In the genomic region with DNA sequence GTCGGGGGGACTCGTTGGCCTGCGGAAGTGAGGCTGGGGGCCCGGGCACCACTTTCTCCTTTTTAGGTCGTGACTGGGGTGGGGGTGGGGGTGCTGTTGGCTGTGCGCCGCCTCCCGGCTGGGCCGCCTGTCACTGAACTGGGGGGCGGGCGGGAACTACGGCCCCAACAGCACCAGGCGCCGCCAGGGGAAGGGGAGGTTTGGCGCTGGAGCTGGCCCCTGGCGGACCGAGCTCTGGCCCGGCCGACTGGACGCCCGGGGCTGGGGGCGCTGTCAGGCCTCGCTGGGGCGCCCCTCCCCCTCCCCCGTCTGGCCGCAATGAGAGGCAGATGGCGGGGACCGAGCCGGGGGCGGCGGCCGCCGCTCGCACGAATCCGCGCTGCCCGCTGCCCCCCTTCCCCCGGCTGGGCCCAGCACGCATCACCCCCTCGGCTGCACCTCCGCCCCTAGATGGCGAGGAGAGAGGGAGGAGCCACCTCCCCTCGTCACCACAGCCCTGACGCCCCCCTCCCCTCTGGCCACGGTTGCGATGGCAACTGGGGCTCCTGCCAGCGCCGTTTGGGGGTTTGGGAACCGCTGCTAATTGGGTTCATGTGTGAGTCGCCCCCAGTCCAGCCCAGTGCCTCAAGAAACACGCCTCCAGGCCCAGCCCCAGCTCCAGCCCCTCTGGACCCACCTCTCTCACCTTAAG, we compare ENCODE assay signal across 8 cellular contexts. TPM values are rescaled to one million over a fixed set of nuclear protein-coding genes. Genes with fewer than 3 reads are reported as not detected.
DNase-seq lines count a peak whose midpoint lies in the region; ATAC-seq and TF ChIP-seq lines count a peak whose summit lies in the region.

No MANE protein-coding gene starts in this region.

- no peak overlapping the region for H3K27ac ChIP-seq in CD8-positive, alpha-beta T cell (ENCODE audit: low read depth, low read length)
- H3K27ac ChIP-seq in HUES64 (ENCODE audit: low read depth, low read length) = peak overlapping the region; percentile 54; the same call in 1 of the 2 replicates
- H3K27ac ChIP-seq in fibroblast of lung (ENCODE audit: insufficient read depth, low read length) = peak overlapping the region; percentile 92

- under 1% methylated on average over 50 of the region's 52 CpGs for WGBS in HUES64

- peaks cover 40% of the 10 kb centered on the region for H3K27me3 ChIP-seq in CD8-positive, alpha-beta T cell (ENCODE audit: insufficient read depth, low read length)
- H3K27me3 ChIP-seq in HUES64 (ENCODE audit: insufficient read depth, low read length) (no peaks in the 10 kb centered on the region), fibroblast of lung (ENCODE audit: control insufficient read depth, insufficient read depth, low read length) (no peaks in the 10 kb centered on the region)

- peaks cover 34% of the 10 kb centered on the region for H3K27me3 Mint-ChIP-seq in CD8-positive, alpha-beta T cell (ENCODE audit: low read depth)
- peaks cover 30 to 36% of the 10 kb centered on the region in 2 donors for H3K27me3 Mint-ChIP-seq in natural killer cell treated with Interleukin-12 subunit alpha and Interleukin-12 subunit beta and Interleukin-15 and Interleukin-18, amount 100 ng/mL, for 72 hours

- H3K27ac Mint-ChIP-seq in CD8-positive, alpha-beta T cell = no peak overlapping the region
- no peak overlapping the region for H3K27ac Mint-ChIP-seq in natural killer cell treated with Interleukin-12 subunit alpha and Interleukin-12 subunit beta and Interleukin-15 and Interleukin-18, amount 100 ng/mL, for 72 hours

- ATAC-seq in CD8-positive, alpha-beta T cell = peak; percentile 52
- ATAC-seq in natural killer cell treated with Interleukin-12 subunit alpha and Interleukin-12 subunit beta and Interleukin-15 and Interleukin-18, amount 100 ng/mL, for 72 hours = peak in 1 of 2 donors; percentile 25
- ATAC-seq in GM21367 (IDR thresholded peaks at IDR 0.05; ENCODE audit: unreplicated experiment) (no peak), GM19351 (IDR thresholded peaks at IDR 0.05; ENCODE audit: unreplicated experiment) (no peak)

- H3K9ac ChIP-seq in HUES64 (ENCODE audit: low read depth, low read length) = peak overlapping the region; percentile 67
- peak overlapping the region; percentile 91 for H3K9ac ChIP-seq in fibroblast of lung (ENCODE audit: insufficient read depth, low read length)

- H3K9me3 Mint-ChIP-seq in CD8-positive, alpha-beta T cell = no peaks in the 10 kb centered on the region
- H3K9me3 Mint-ChIP-seq in natural killer cell treated with Interleukin-12 subunit alpha and Interleukin-12 subunit beta and Interleukin-15 and Interleukin-18, amount 100 ng/mL, for 72 hours = no peaks in the 10 kb centered on the region

- peaks cover 35% of the 10 kb centered on the region for H3K4me1 ChIP-seq in CD8-positive, alpha-beta T cell (ENCODE audit: insufficient read depth, low read length)
- peaks cover 10% of the 10 kb centered on the region; the same call in 1 of the 2 replicates for H3K4me1 ChIP-seq in HUES64 (ENCODE audit: insufficient read depth, low read length)
- H3K4me1 ChIP-seq in fibroblast of lung (ENCODE audit: control insufficient read depth, extremely low read depth, insufficient read depth, low read length) = peaks cover 31% of the 10 kb centered on the region

- H3K9me3 ChIP-seq in CD8-positive, alpha-beta T cell (ENCODE audit: low read length) = no peaks in the 10 kb centered on the region
- H3K9me3 ChIP-seq in HUES64 (ENCODE audit: insufficient read depth, low read depth, low read length) (no peaks in the 10 kb centered on the region), fibroblast of lung (ENCODE audit: control insufficient read depth, insufficient read depth, low read depth, low read length) (no peaks in the 10 kb centered on the region)

- H3K4me1 Mint-ChIP-seq in CD8-positive, alpha-beta T cell (ENCODE audit: low read depth) = peaks cover 30% of the 10 kb centered on the region
- peaks cover 21 to 26% of the 10 kb centered on the region in 2 donors for H3K4me1 Mint-ChIP-seq in natural killer cell treated with Interleukin-12 subunit alpha and Interleukin-12 subunit beta and Interleukin-15 and Interleukin-18, amount 100 ng/mL, for 72 hours (ENCODE audit: low read depth in 2 of 2)

- intact Hi-C loops in CD8-positive, alpha-beta T cell (cut with DNase I, micrococcal nuclease) = no loop called here

- no peaks in the 10 kb centered on the region for H4K20me1 ChIP-seq in fibroblast of lung (ENCODE audit: control insufficient read depth, extremely low read depth, insufficient read depth, low read length)

- peak overlapping the region; percentile 62 for H3K4me3 Mint-ChIP-seq in CD8-positive, alpha-beta T cell
- peak overlapping the region; percentile 60 for H3K4me3 Mint-ChIP-seq in natural killer cell treated with Interleukin-12 subunit alpha and Interleukin-12 subunit beta and Interleukin-15 and Interleukin-18, amount 100 ng/mL, for 72 hours

- no peaks in the 10 kb centered on the region for H3K36me3 Mint-ChIP-seq in CD8-positive, alpha-beta T cell
- no peaks in the 10 kb centered on the region for H3K36me3 Mint-ChIP-seq in natural killer cell treated with Interleukin-12 subunit alpha and Interleukin-12 subunit beta and Interleukin-15 and Interleukin-18, amount 100 ng/mL, for 72 hours

- DNase-seq in CD8-positive, alpha-beta T cell = peak in 4 of 7 experiments; percentile 15 to 53 (median 32)
- peak; percentile 45 for DNase-seq in activated CD8-positive, alpha-beta memory T cell treated with anti-CD3 and anti-CD28 coated beads, Interleukin-2, amount 50 U/mL, for 4 hours
- DNase-seq in fibroblast of lung (ENCODE audit: low read depth in 2 of 2) (peak; percentile 69 to 75), OCI-M2 (lab: John Stamatoyannopoulos, UW; ENCODE audit: unreplicated experiment) (no peak)
- DNase-seq in natural killer cell treated with Interleukin-12 subunit alpha and Interleukin-12 subunit beta and Interleukin-15 and Interleukin-18, amount 100 ng/mL, for 72 hours (ENCODE audit: low spot score) = no peak

- H3K36me3 ChIP-seq in CD8-positive, alpha-beta T cell (ENCODE audit: insufficient read depth, low read length) = no peaks in the 10 kb centered on the region
- H3K36me3 ChIP-seq in HUES64 (ENCODE audit: insufficient read depth, low read length) = peaks cover 17% of the 10 kb centered on the region
- H3K36me3 ChIP-seq in fibroblast of lung (ENCODE audit: control insufficient read depth, insufficient read depth, low read length) = peaks cover 15% of the 10 kb centered on the region

- TF ChIP-seq CTCF in CD8-positive, alpha-beta T cell (IDR thresholded peaks at IDR 0.05) = no peak
- TF ChIP-seq CTCF in fibroblast of lung (conservative IDR thresholded peaks at IDR 0.05 in 1 of 2, IDR thresholded peaks at IDR 0.05 in 1 of 2; ENCODE audit: low read depth in 1 of 2, low read length in 2 of 2) = no peak

- POLR2A ChIA-PET in CD8-positive, alpha-beta T cell (lab: Charles Lee) = no interaction called here

- H2AFZ ChIP-seq in fibroblast of lung (ENCODE audit: low read length) = no peak overlapping the region

- peaks cover 9% of the 10 kb centered on the region for H3K79me2 ChIP-seq in fibroblast of lung (ENCODE audit: control insufficient read depth, insufficient read depth, low read length)

- CTCF ChIA-PET in CD8-positive, alpha-beta T cell (lab: Charles Lee) = no interaction called here

- peak overlapping the region; percentile 87 for H3K4me2 ChIP-seq in fibroblast of lung (ENCODE audit: extremely low read depth, insufficient read depth, low read length)

- H3K4me3 ChIP-seq in CD8-positive, alpha-beta T cell (ENCODE audit: low read depth, low read length) = peak overlapping the region; percentile 23
- H3K4me3 ChIP-seq in HUES64 (ENCODE audit: low read length) = peak overlapping the region; percentile 63
- H3K4me3 ChIP-seq in fibroblast of lung (replicated peaks in 1 of 4; ENCODE audit: control extremely low read depth in 1 of 4, insufficient read depth in 1 of 4, low read depth in 3 of 4, low read length in 4 of 4) = peak overlapping the region; percentile 79 to 100 (median 90)

RNA-seq across cellular contexts. Expression of gene NFATC4, which starts 0.7 kb away (rescaled TPM):
- total RNA-seq in CD8-positive, alpha-beta T cell = not detected
- polyA plus RNA-seq in HUES64 (2013, experiment 1 of 2) = 19.3 TPM
- 28.7 TPM for polyA plus RNA-seq in HUES64 (2013, experiment 2 of 2)
- total RNA-seq in fibroblast of lung = 33.1 and 59.9 TPM in 2 replicates
- 23.8 and 27.1 TPM in 2 replicates for polyA plus RNA-seq in fibroblast of lung
- 65.3 and 70.8 TPM in 2 replicates for polyA plus RNA-seq in fibroblast of lung (2012)
- 118 and 136 TPM in 2 replicates for polyA minus RNA-seq in fibroblast of lung (ENCODE audit: low replicate concordance)
- total RNA-seq in natural killer cell treated with Interleukin-12 subunit alpha and Interleukin-12 subunit beta and Interleukin-15 and Interleukin-18, amount 100 ng/mL, for 72 hours = not detected

RNA-seq across cellular contexts. Expression of gene RIPK3, which starts 28.9 kb away (rescaled TPM):
- 10 to 100 TPM; 17.6 to 19.3 TPM for total RNA-seq in CD8-positive, alpha-beta T cell
- polyA plus RNA-seq in HUES64 (2013, experiment 1 of 2) = not detected
- not detected for polyA plus RNA-seq in HUES64 (2013, experiment 2 of 2)
- total RNA-seq in fibroblast of lung = 0.26 and 0.33 TPM in 2 replicates
- polyA plus RNA-seq in fibroblast of lung = 0.20 and 0.34 TPM in 2 replicates
- polyA plus RNA-seq in fibroblast of lung (2012) = 0.09 and 0.33 TPM in 2 replicates
- not detected in 2 replicates for polyA minus RNA-seq in fibroblast of lung (ENCODE audit: low replicate concordance)
- total RNA-seq in natural killer cell treated with Interleukin-12 subunit alpha and Interleukin-12 subunit beta and Interleukin-15 and Interleukin-18, amount 100 ng/mL, for 72 hours = 10 to 100 TPM; 12.5 to 15.5 TPM

RNA-seq across cellular contexts. Expression of gene NYNRIN, which starts 30.1 kb away (rescaled TPM):
- total RNA-seq in CD8-positive, alpha-beta T cell = under 1 TPM in 1 of 2 experiments, not detected in 1; 0.06 TPM
- 10.5 TPM for polyA plus RNA-seq in HUES64 (2013, experiment 1 of 2)
- 13.0 TPM for polyA plus RNA-seq in HUES64 (2013, experiment 2 of 2)
- total RNA-seq in fibroblast of lung = 8.2 and 16.2 TPM in 2 replicates
- 7.2 and 7.7 TPM in 2 replicates for polyA plus RNA-seq in fibroblast of lung
- polyA plus RNA-seq in fibroblast of lung (2012) = 7.5 and 10.6 TPM in 2 replicates
- 33.7 and 51.2 TPM in 2 replicates for polyA minus RNA-seq in fibroblast of lung (ENCODE audit: low replicate concordance)
- under 1 TPM in 1 of 2 donors, not detected in 1; 0.11 TPM for total RNA-seq in natural killer cell treated with Interleukin-12 subunit alpha and Interleukin-12 subunit beta and Interleukin-15 and Interleukin-18, amount 100 ng/mL, for 72 hours

RNA-seq across cellular contexts. Expression of gene ADCY4, which starts 33.8 kb away (rescaled TPM):
- 1 to 10 TPM; 5.2 to 7.9 TPM for total RNA-seq in CD8-positive, alpha-beta T cell
- polyA plus RNA-seq in HUES64 (2013, experiment 1 of 2) = 0.20 TPM
- polyA plus RNA-seq in HUES64 (2013, experiment 2 of 2) = 0.63 TPM
- total RNA-seq in fibroblast of lung = 1.3 and 7.4 TPM in 2 replicates
- 0.43 and 1.4 TPM in 2 replicates for polyA plus RNA-seq in fibroblast of lung
- 0.28 and 1.7 TPM in 2 replicates for polyA plus RNA-seq in fibroblast of lung (2012)
- polyA minus RNA-seq in fibroblast of lung (ENCODE audit: low replicate concordance) = 4.2 and 12.0 TPM in 2 replicates
- 1 to 10 TPM; 1.0 to 1.9 TPM for total RNA-seq in natural killer cell treated with Interleukin-12 subunit alpha and Interleukin-12 subunit beta and Interleukin-15 and Interleukin-18, amount 100 ng/mL, for 72 hours

RNA-seq across cellular contexts. Expression of gene LTB4R, which starts 57.4 kb away (rescaled TPM):
- 10 to 100 TPM; 15.4 to 16.7 TPM for total RNA-seq in CD8-positive, alpha-beta T cell
- 3.7 TPM for polyA plus RNA-seq in HUES64 (2013, experiment 1 of 2)
- polyA plus RNA-seq in HUES64 (2013, experiment 2 of 2) = 3.7 TPM
- total RNA-seq in fibroblast of lung = 0.66 and 1.0 TPM in 2 replicates
- polyA plus RNA-seq in fibroblast of lung = 0.49 and 0.62 TPM in 2 replicates
- 0.40 and 1.1 TPM in 2 replicates for polyA plus RNA-seq in fibroblast of lung (2012)
- 0.39 and 1.2 TPM in 2 replicates for polyA minus RNA-seq in fibroblast of lung (ENCODE audit: low replicate concordance)
- 10 to 100 TPM; 13.2 to 37.3 TPM for total RNA-seq in natural killer cell treated with Interleukin-12 subunit alpha and Interleukin-12 subunit beta and Interleukin-15 and Interleukin-18, amount 100 ng/mL, for 72 hours

Comparison
In these comparisons a context has a peak if more than half of its experiments do, and no peak if none do; other contexts are left out.
1. DNase-seq: peak in CD8-positive, alpha-beta T cell (4 of 7), activated CD8-positive, alpha-beta memory T cell treated with anti-CD3 and anti-CD28 coated beads, Interleukin-2, amount 50 U/mL, for 4 hours (single experiment) and fibroblast of lung (2 of 2); none in natural killer cell treated with Interleukin-12 subunit alpha and Interleukin-12 subunit beta and Interleukin-15 and Interleukin-18, amount 100 ng/mL, for 72 hours (single experiment) and OCI-M2 (single experiment).
2. H3K4me3 ChIP-seq: peak in every context shown above with its lines; median percentile 90 in fibroblast of lung; 63 in HUES64; 23 in CD8-positive, alpha-beta T cell.
3. RNA of gene NFATC4, which starts 0.7 kb away (total RNA-seq): 33.1 to 59.9 TPM in fibroblast of lung; not detected in natural killer cell treated with Interleukin-12 subunit alpha and Interleukin-12 subunit beta and Interleukin-15 and Interleukin-18, amount 100 ng/mL, for 72 hours and not detected in CD8-positive, alpha-beta T cell; every median in the first group is over 10 times any median in the second.
4. RNA of gene RIPK3, which starts 28.9 kb away (total RNA-seq): 17.6 to 19.3 TPM in CD8-positive, alpha-beta T cell and 12.5 to 15.5 TPM in natural killer cell treated with Interleukin-12 subunit alpha and Interleukin-12 subunit beta and Interleukin-15 and Interleukin-18, amount 100 ng/mL, for 72 hours; 0.26 to 0.33 TPM in fibroblast of lung; every median in the first group is over 10 times any median in the second.